22 cellular contexts compared by ENCODE assay signal in genomic region chrX:139834879-139835278, GRCh38.
"Had no signal": no experiment of that assay in that cellular context is flagged by ENCODE, and none has a peak within 500 bp of the region (broad histone marks: within the 10 kb centered on the region; RNA-seq: fewer than 3 reads in every experiment).

No MANE protein-coding gene starts in this region.

- H3K4me2 ChIP-seq: PC-9 had no signal

- ATAC-seq: Right ventricle myocardium inferior, SK-N-SH treated with all-trans-retinoic acid at 6 μM for 48 hours had no signal

- H3K27me3 ChIP-seq: MG63, Peyer's patch, SJCRH30 had no signal

- DNase-seq: Karpas-422, KG1, MG63, NCI-H1092, NCI-H1105 treated with DMSO at 0.1 percent for 48 hours, NCI-H1417 treated with DMSO at 0.1 percent for 48 hours, NCI-H146, NCI-H1694 treated with DMSO at 0.1 percent for 48 hours, NCI-H1930, NCI-H2081, NCI-H2107, NCI-H2227 treated with DMSO at 0.1 percent for 48 hours, NCI-H524, NCI-H526 treated with DMSO at 0.1 percent for 48 hours, NCI-H748 treated with DMSO at 0.1 percent for 48 hours, PC-9, Peyer's patch, SHP77 treated with DMSO at 0.1 percent for 48 hours, SJCRH30 had no signal

- H3K36me3 ChIP-seq: MG63, Peyer's patch, SJCRH30 had no signal

- H2AFZ ChIP-seq: PC-9 had no signal

- H3K4me1 ChIP-seq: Peyer's patch, SJCRH30 had no signal

- H3K9me3 ChIP-seq: MG63, Peyer's patch, SJCRH30 had no signal

- H3K4me3 ChIP-seq: MG63, PC-9, Peyer's patch, SJCRH30 had no signal

- H3K27ac ChIP-seq: HL-60, PC-9, Peyer's patch, SJCRH30 had no signal
